In genomic region chr7:144292384-144293161, GRCh38 we compare ENCODE assay signal across 10 cellular contexts. TPM values are rescaled to one million over a fixed set of nuclear protein-coding genes. Genes with fewer than 3 reads are reported as not detected.
"Had no signal": no experiment of that assay in that cellular context is flagged by ENCODE, and none has a peak within 500 bp of the region (broad histone marks: within the 10 kb centered on the region; RNA-seq: fewer than 3 reads in every experiment).

No MANE protein-coding gene starts in this region.

RNA-seq across cellular contexts. Expression of gene OR2A1, which starts 19.6 kb away (rescaled TPM):
- total RNA-seq: activated CD8-positive, alpha-beta memory T cell treated with anti-CD3 and anti-CD28 coated beads for 36 hours; activated naive CD4-positive, alpha-beta T cell treated with anti-CD3 and anti-CD28 coated beads, Interleukin-2, amount 50 U/mL, for 72 hours; activated T-cell treated with anti-CD3 and anti-CD28 coated beads, Interleukin-2, amount 50 U/mL, for 72 hours; activated T-helper 2 cell treated with anti-CD3 and anti-CD28 coated beads, Interferon-gamma antibody, Interleukin-2, Interleukin-4, amounts not matched to agents 10 μg/mL and 5 μg/mL and 100 μg/mL, durations not matched to agents 14 hours and 24 hours and 36 hours; LHCN-M2; Peyer's patch; SK-MEL-5 had no signal
- polyA plus RNA-seq: IgD-negative memory B cell had no signal

RNA-seq across cellular contexts. Expression of gene CTAGE8, which starts 23.5 kb away (rescaled TPM):
- total RNA-seq: cardiac septum, SK-MEL-5 had no signal

RNA-seq across cellular contexts. Expression of gene OR2A7, which starts 28.0 kb away (rescaled TPM):
- total RNA-seq: cardiac septum, LHCN-M2, SK-MEL-5 had no signal

RNA-seq across cellular contexts. Expression of gene OR2A42, which starts 53.2 kb away (rescaled TPM):
- total RNA-seq: activated CD8-positive, alpha-beta memory T cell treated with anti-CD3 and anti-CD28 coated beads for 36 hours; activated naive CD4-positive, alpha-beta T cell treated with anti-CD3 and anti-CD28 coated beads, Interleukin-2, amount 50 U/mL, for 72 hours; activated T-cell treated with anti-CD3 and anti-CD28 coated beads, Interleukin-2, amount 50 U/mL, for 72 hours; cardiac septum; LHCN-M2; M059J; Peyer's patch; SK-MEL-5 had no signal
- polyA plus RNA-seq: IgD-negative memory B cell had no signal
